Comparison of ENCODE assay signal across 1 cellular context in genomic region chr3:32432045-32432710, GRCh38.
TF ChIP-seq lines count a peak whose summit lies in the region.

No MANE protein-coding gene starts in this region.

TF ChIP-seq in HEK293T, 16 proteins besides CTCF, POLR2A, EP300 and RAD21 (continued from another document):
- no peak for TF ChIP-seq PKNOX1 (IDR thresholded peaks at IDR 0.05)
- no peak for TF ChIP-seq FOXM1 (IDR thresholded peaks at IDR 0.05; ENCODE audit: borderline replicate concordance)
- no peak for TF ChIP-seq L3MBTL2 (conservative IDR thresholded peaks at IDR 0.05)
